15 cellular contexts compared by ENCODE assay signal in genomic region chr3:152195206-152195605, GRCh38.
DNase-seq lines count a peak whose midpoint lies in the region; ATAC-seq, FAIRE-seq and TF ChIP-seq lines count a peak whose summit lies in the region.
"Had no signal": no experiment of that assay in that cellular context is flagged by ENCODE, and none has a peak within 500 bp of the region (broad histone marks: within the 10 kb centered on the region; RNA-seq: fewer than 3 reads in every experiment).

No MANE protein-coding gene starts in this region.

- peaks cover 72 to 93% (median 91%) of the 10 kb centered on the region in 3 donors for H3K4me1 Mint-ChIP-seq in CD8-positive, alpha-beta memory T cell
- peaks cover 75% of the 10 kb centered on the region for H3K4me1 Mint-ChIP-seq in T-helper 1 cell treated with Interleukin-12 subunit alpha and Interleukin-12 subunit beta and Interleukin-4 antibody, amounts not matched to agents 30 μg/mL and 1 μg/mL, for 36 hours (ENCODE audit: low read depth)
- H3K4me1 Mint-ChIP-seq in dendritic cell treated with granulocyte-macrophage colony-stimulating factor and Interleukin-4, amounts not matched to agents 40 ng/mL and 50 ng/mL, for 4 days (ENCODE audit: low read depth), result peaks cover 55% of the 10 kb centered on the region

- H3K36me3 Mint-ChIP-seq in CD8-positive, alpha-beta memory T cell, result peaks cover 0 to 8% (median 0%) of the 10 kb centered on the region in 3 donors
- peaks cover 2% of the 10 kb centered on the region for H3K36me3 Mint-ChIP-seq in T-helper 1 cell treated with Interleukin-12 subunit alpha and Interleukin-12 subunit beta and Interleukin-4 antibody, amounts not matched to agents 30 μg/mL and 1 μg/mL, for 36 hours (ENCODE audit: low read depth)
- no peaks in the 10 kb centered on the region for H3K36me3 Mint-ChIP-seq in dendritic cell treated with granulocyte-macrophage colony-stimulating factor and Interleukin-4, amounts not matched to agents 40 ng/mL and 50 ng/mL, for 4 days (ENCODE audit: low read depth)

- H3K4me2 ChIP-seq in A549, result peak overlapping the region; percentile 96

- H3K27ac Mint-ChIP-seq in CD8-positive, alpha-beta memory T cell, result peak overlapping the region; percentile 79 to 98 (median 88)
- peak overlapping the region; percentile 83 for H3K27ac Mint-ChIP-seq in T-helper 1 cell treated with Interleukin-12 subunit alpha and Interleukin-12 subunit beta and Interleukin-4 antibody, amounts not matched to agents 30 μg/mL and 1 μg/mL, for 36 hours
- H3K27ac Mint-ChIP-seq in dendritic cell treated with granulocyte-macrophage colony-stimulating factor and Interleukin-4, amounts not matched to agents 40 ng/mL and 50 ng/mL, for 4 days, result peak overlapping the region; percentile 95

- POLR2A ChIA-PET in A549 (lab: Yijun Ruan, JAX), result no interaction called here
- POLR2A ChIA-PET in CD8-positive, alpha-beta memory T cell (lab: Charles Lee), result no interaction called here

- TF ChIP-seq POLR2A in A549 (IDR thresholded peaks at IDR 0.05; ENCODE audit: low read length), result no peak

- intact Hi-C loops in dendritic cell treated with granulocyte-macrophage colony-stimulating factor and Interleukin-4, amounts not matched to agents 40 ng/mL and 50 ng/mL, for 4 days (cut with micrococcal nuclease), result no loop called here

- TF ChIP-seq RAD21 in A549 (conservative IDR thresholded peaks at IDR 0.05 in 1 of 2, IDR thresholded peaks at IDR 0.05 in 1 of 2), result no peak

- no peaks in the 10 kb centered on the region for H3K27me3 Mint-ChIP-seq in CD8-positive, alpha-beta memory T cell
- H3K27me3 Mint-ChIP-seq in T-helper 1 cell treated with Interleukin-12 subunit alpha and Interleukin-12 subunit beta and Interleukin-4 antibody, amounts not matched to agents 30 μg/mL and 1 μg/mL, for 36 hours (ENCODE audit: low read depth), result no peaks in the 10 kb centered on the region
- no peaks in the 10 kb centered on the region for H3K27me3 Mint-ChIP-seq in dendritic cell treated with granulocyte-macrophage colony-stimulating factor and Interleukin-4, amounts not matched to agents 40 ng/mL and 50 ng/mL, for 4 days

- H3K4me3 ChIP-seq in A549, result no peak overlapping the region
- H3K4me3 ChIP-seq in CD8-positive, alpha-beta memory T cell (ENCODE audit: low read length), result no peak overlapping the region

- H3K27me3 ChIP-seq in CD8-positive, alpha-beta memory T cell (ENCODE audit: insufficient read depth, low read length, poor library complexity, severe bottlenecking), result no peaks in the 10 kb centered on the region
- H3K27me3 ChIP-seq: heart left ventricle had no signal

- ATAC-seq in A549, result no peak
- ATAC-seq: heart left ventricle had no signal

- DNase-seq in A549 (ENCODE audit: low read depth in 1 of 2, low spot score in 1 of 2) (no peak), OCI-M2 (lab: John Stamatoyannopoulos, UW; ENCODE audit: unreplicated experiment) (no peak), NCI-H1417 (lab: John Stamatoyannopoulos, UW) (no peak), DMS 273 (lab: John Stamatoyannopoulos, UW; ENCODE audit: unreplicated experiment) (no peak), A172 (ENCODE audit: low spot score) (no peak)
- no peak for DNase-seq in CD8-positive, alpha-beta memory T cell
- DNase-seq: activated CD8-positive, alpha-beta memory T cell treated with anti-CD3 and anti-CD28 coated beads for 24 hours; H7; heart left ventricle; kidney; mesendoderm; NCI-H1694; NCI-H345 had no signal

- CTCF ChIA-PET in A549 (lab: Yijun Ruan, JAX), result no interaction called here
- CTCF ChIA-PET in CD8-positive, alpha-beta memory T cell (lab: Charles Lee), result interaction anchor here (1.1 kb wide), 1 partner anchor 49 kb away, joined by 3 read pairs; no protein-coding TSS in a partner anchor

- TF ChIP-seq CTCF in A549 (IDR thresholded peaks at IDR 0.05), result no peak

- no peak for TF ChIP-seq EP300 in A549 (IDR thresholded peaks at IDR 0.05)

- no peaks in the 10 kb centered on the region for H3K9me3 Mint-ChIP-seq in CD8-positive, alpha-beta memory T cell
- no peaks in the 10 kb centered on the region for H3K9me3 Mint-ChIP-seq in T-helper 1 cell treated with Interleukin-12 subunit alpha and Interleukin-12 subunit beta and Interleukin-4 antibody, amounts not matched to agents 30 μg/mL and 1 μg/mL, for 36 hours
- H3K9me3 Mint-ChIP-seq in dendritic cell treated with granulocyte-macrophage colony-stimulating factor and Interleukin-4, amounts not matched to agents 40 ng/mL and 50 ng/mL, for 4 days, result no peaks in the 10 kb centered on the region

- no peaks in the 10 kb centered on the region for H3K36me3 ChIP-seq in CD8-positive, alpha-beta memory T cell (ENCODE audit: insufficient read depth, low read length)
- H3K36me3 ChIP-seq: heart left ventricle had no signal

- FAIRE-seq in A549 (lab: Jason Lieb, UNC), result no peak
- FAIRE-seq: kidney had no signal

- peaks cover 25% of the 10 kb centered on the region; the same call in 2 of the 3 replicates for H3K4me1 ChIP-seq in A549
- peaks cover 68% of the 10 kb centered on the region for H3K4me1 ChIP-seq in CD8-positive, alpha-beta memory T cell (ENCODE audit: insufficient read depth, low read length)

- WGBS in A549 (ENCODE audit: missing lambda C conversion rate), result 98% methylated on average over 3 of the region's 3 CpGs

- H3K9me3 ChIP-seq in A549, result no peaks in the 10 kb centered on the region
- no peaks in the 10 kb centered on the region for H3K9me3 ChIP-seq in CD8-positive, alpha-beta memory T cell (ENCODE audit: low read length)

- peak overlapping the region; percentile 71 to 91 (median 88) for H3K4me3 Mint-ChIP-seq in CD8-positive, alpha-beta memory T cell
- H3K4me3 Mint-ChIP-seq in T-helper 1 cell treated with Interleukin-12 subunit alpha and Interleukin-12 subunit beta and Interleukin-4 antibody, amounts not matched to agents 30 μg/mL and 1 μg/mL, for 36 hours, result peak overlapping the region; percentile 69
- H3K4me3 Mint-ChIP-seq in dendritic cell treated with granulocyte-macrophage colony-stimulating factor and Interleukin-4, amounts not matched to agents 40 ng/mL and 50 ng/mL, for 4 days, result no peak overlapping the region

- no peak overlapping the region for H3K27ac ChIP-seq in A549
- no peak overlapping the region for H3K27ac ChIP-seq in CD8-positive, alpha-beta memory T cell (ENCODE audit: low read depth, low read length)

TF ChIP-seq in A549, 52 proteins besides CTCF, POLR2A, EP300 and RAD21:
- TF ChIP-seq NR3C1 (IDR thresholded peaks at IDR 0.05) (no peak), NFE2L2 (conservative IDR thresholded peaks at IDR 0.05; ENCODE audit: low read length) (no peak), REST (IDR thresholded peaks at IDR 0.05) (no peak), RNF2 (IDR thresholded peaks at IDR 0.05; ENCODE audit: borderline replicate concordance, low read depth) (no peak), JUNB (IDR thresholded peaks at IDR 0.05) (no peak), HOXA7 (CRISPR knock-in tag; IDR thresholded peaks at IDR 0.05) (no peak), ZNF302 (CRISPR knock-in tag; IDR thresholded peaks at IDR 0.05) (no peak)
